ENCODE assay signal across 9 cellular contexts in genomic region chr4:113645771-113646455, GRCh38.
DNase-seq lines count a peak whose midpoint lies in the region; ATAC-seq lines count a peak whose summit lies in the region.
"Had no signal": no experiment of that assay in that cellular context is flagged by ENCODE, and none has a peak within 500 bp of the region (broad histone marks: within the 10 kb centered on the region; RNA-seq: fewer than 3 reads in every experiment).

No MANE protein-coding gene starts in this region.

- H3K27ac Mint-ChIP-seq in stimulated activated memory B cell treated with anti-CD40 and anti-IgM and Interleukin-4, amounts not matched to agents 10 μg/mL and 1 μg/mL and 100 μg/mL, for 72 hours = peak overlapping the region; percentile 32

- no peaks in the 10 kb centered on the region for H3K9me3 Mint-ChIP-seq in stimulated activated memory B cell treated with anti-CD40 and anti-IgM and Interleukin-4, amounts not matched to agents 10 μg/mL and 1 μg/mL and 100 μg/mL, for 72 hours

- H3K27me3 Mint-ChIP-seq in stimulated activated memory B cell treated with anti-CD40 and anti-IgM and Interleukin-4, amounts not matched to agents 10 μg/mL and 1 μg/mL and 100 μg/mL, for 72 hours = no peaks in the 10 kb centered on the region

- DNase-seq in NCI-H2196 (lab: John Stamatoyannopoulos, UW; ENCODE audit: unreplicated experiment) (peak; percentile 22), NCI-H2196 treated with DMSO at 0.1 percent for 48 hours (lab: John Stamatoyannopoulos, UW; ENCODE audit: unreplicated experiment) (no peak), SW480 (ENCODE audit: low spot score) (peak; percentile 16), hepatic stellate cell (ENCODE audit: low spot score) (peak; percentile 12), NCI-H187 treated with DMSO at 0.1 percent for 48 hours (lab: John Stamatoyannopoulos, UW) (no peak), ecto neural progenitor cell (ENCODE audit: low spot score) (no peak), HUDEP-2 (lab: John Stamatoyannopoulos, UW; ENCODE audit: unreplicated experiment in 76 of 76) (no peak)
- DNase-seq: BE2C had no signal

- H3K36me3 Mint-ChIP-seq in stimulated activated memory B cell treated with anti-CD40 and anti-IgM and Interleukin-4, amounts not matched to agents 10 μg/mL and 1 μg/mL and 100 μg/mL, for 72 hours = peaks cover 18% of the 10 kb centered on the region

- no peak for ATAC-seq in stimulated activated memory B cell treated with anti-CD40 and anti-IgM and Interleukin-4, amounts not matched to agents 10 μg/mL and 1 μg/mL and 100 μg/mL, for 72 hours

- H3K4me1 Mint-ChIP-seq in stimulated activated memory B cell treated with anti-CD40 and anti-IgM and Interleukin-4, amounts not matched to agents 10 μg/mL and 1 μg/mL and 100 μg/mL, for 72 hours = peaks cover 19% of the 10 kb centered on the region

- no peak overlapping the region for H3K4me3 Mint-ChIP-seq in stimulated activated memory B cell treated with anti-CD40 and anti-IgM and Interleukin-4, amounts not matched to agents 10 μg/mL and 1 μg/mL and 100 μg/mL, for 72 hours

Comparison
In these comparisons a context has a peak if more than half of its experiments do, and no peak if none do; other contexts are left out.
1. DNase-seq: peak in NCI-H2196 (single experiment), SW480 (single experiment) and hepatic stellate cell (single experiment); none in NCI-H2196 treated with DMSO at 0.1 percent for 48 hours (single experiment), NCI-H187 treated with DMSO at 0.1 percent for 48 hours (single experiment), ecto neural progenitor cell (single experiment) and HUDEP-2 (0 of 76).